16 cellular contexts compared by ENCODE assay signal in genomic region chr17:28169621-28170349, GRCh38.
"Had no signal": no experiment of that assay in that cellular context is flagged by ENCODE, and none has a peak within 500 bp of the region (broad histone marks: within the 10 kb centered on the region; RNA-seq: fewer than 3 reads in every experiment).

No MANE protein-coding gene starts in this region.

- DNase-seq: activated B cell treated with CpG ODN at 0.5 μM for 24 hours; activated CD4-positive, alpha-beta T cell treated with anti-CD3 and anti-CD28 coated beads for 48 hours; activated CD8-positive, alpha-beta memory T cell treated with anti-CD3 and anti-CD28 coated beads, Interleukin-2, amount 50 U/mL, for 4 hours; activated CD8-positive, alpha-beta T cell treated with anti-CD3 and anti-CD28 coated beads for 36 hours; activated naive CD8-positive, alpha-beta T cell treated with anti-CD3 and anti-CD28 coated beads, Interleukin-2, amount 10 ng/mL, durations not matched to agents 7 days and 5 days; brain microvascular endothelial cell; left ventricle myocardium inferior; mucosa of descending colon; naive thymus-derived CD4-positive, alpha-beta T cell; stimulated activated CD4-positive, alpha-beta T cell treated with anti-CD3 and anti-CD28 coated beads, Interleukin-1b, Interleukin-23, amount 100 ng/mL, for 48 hours; stimulated activated naive CD8-positive, alpha-beta T cell treated with anti-CD3 and anti-CD28 coated beads, Interleukin-15, amount 100 ng/mL, for 72 hours; T-helper 2 cell; testis; upper lobe of right lung had no signal

- H3K27ac Mint-ChIP-seq: activated B cell treated with CpG ODN at 0.5 μM for 24 hours; activated CD8-positive, alpha-beta T cell treated with anti-CD3 and anti-CD28 coated beads for 36 hours; activated naive CD8-positive, alpha-beta T cell treated with anti-CD3 and anti-CD28 coated beads, Interleukin-2, amount 10 ng/mL, durations not matched to agents 7 days and 5 days; activated T-helper 1 cell treated with anti-CD3 and anti-CD28 coated beads, Interleukin-12 subunit alpha, Interleukin-12 subunit beta, Interleukin-2, Interleukin-4 antibody, amounts not matched to agents 30 ng/mL and 10 ng/mL and 1 ng/mL, durations not matched to agents 14 hours and 24 hours and 36 hours had no signal

- H3K27me3 Mint-ChIP-seq: activated B cell treated with CpG ODN at 0.5 μM for 24 hours; activated CD8-positive, alpha-beta T cell treated with anti-CD3 and anti-CD28 coated beads for 36 hours; activated naive CD8-positive, alpha-beta T cell treated with anti-CD3 and anti-CD28 coated beads, Interleukin-2, amount 10 ng/mL, durations not matched to agents 7 days and 5 days; central memory CD8-positive, alpha-beta T cell; naive thymus-derived CD4-positive, alpha-beta T cell; stimulated activated naive CD8-positive, alpha-beta T cell treated with anti-CD3 and anti-CD28 coated beads, Interleukin-15, amount 100 ng/mL, for 72 hours had no signal

- H3K4me3 Mint-ChIP-seq: activated B cell treated with CpG ODN at 0.5 μM for 24 hours; activated CD8-positive, alpha-beta T cell treated with anti-CD3 and anti-CD28 coated beads for 36 hours; activated naive CD8-positive, alpha-beta T cell treated with anti-CD3 and anti-CD28 coated beads, Interleukin-2, amount 10 ng/mL, durations not matched to agents 7 days and 5 days; activated T-helper 1 cell treated with anti-CD3 and anti-CD28 coated beads, Interleukin-12 subunit alpha, Interleukin-12 subunit beta, Interleukin-2, Interleukin-4 antibody, amounts not matched to agents 30 ng/mL and 10 ng/mL and 1 ng/mL, durations not matched to agents 14 hours and 24 hours and 36 hours; central memory CD8-positive, alpha-beta T cell; naive thymus-derived CD4-positive, alpha-beta T cell; stimulated activated naive CD8-positive, alpha-beta T cell treated with anti-CD3 and anti-CD28 coated beads, Interleukin-15, amount 100 ng/mL, for 72 hours had no signal

- H3K9me3 Mint-ChIP-seq: activated B cell treated with CpG ODN at 0.5 μM for 24 hours; activated CD8-positive, alpha-beta T cell treated with anti-CD3 and anti-CD28 coated beads for 36 hours; activated naive CD8-positive, alpha-beta T cell treated with anti-CD3 and anti-CD28 coated beads, Interleukin-2, amount 10 ng/mL, durations not matched to agents 7 days and 5 days; activated T-helper 1 cell treated with anti-CD3 and anti-CD28 coated beads, Interleukin-12 subunit alpha, Interleukin-12 subunit beta, Interleukin-2, Interleukin-4 antibody, amounts not matched to agents 30 ng/mL and 10 ng/mL and 1 ng/mL, durations not matched to agents 14 hours and 24 hours and 36 hours; central memory CD8-positive, alpha-beta T cell; stimulated activated naive CD8-positive, alpha-beta T cell treated with anti-CD3 and anti-CD28 coated beads, Interleukin-15, amount 100 ng/mL, for 72 hours had no signal
